Comparison of ENCODE assay signal across 15 cellular contexts in the genomic region with DNA sequence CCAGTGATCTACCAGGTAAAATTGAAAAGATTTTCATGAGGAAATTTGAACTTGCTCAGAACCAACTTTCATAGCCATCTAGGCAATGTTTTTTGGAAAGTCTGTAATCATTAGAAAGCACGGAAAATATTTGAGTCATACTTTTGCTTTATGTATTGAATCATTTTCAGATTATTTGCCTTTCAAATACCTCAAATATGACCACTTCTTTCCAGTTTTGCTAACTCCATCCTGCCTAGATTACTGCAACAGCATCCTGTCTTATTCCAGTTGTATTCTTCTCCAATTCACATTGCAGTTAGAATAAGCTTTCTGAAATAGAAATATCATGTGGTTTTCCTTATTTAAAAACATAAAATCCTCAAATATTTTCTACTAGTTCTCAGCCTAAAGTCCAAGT.
"Had no signal": no experiment of that assay in that cellular context is flagged by ENCODE, and none has a peak within 500 bp of the region (broad histone marks: within the 10 kb centered on the region; RNA-seq: fewer than 3 reads in every experiment).

No MANE protein-coding gene starts in this region.

- H3K27me3 ChIP-seq: gastrocnemius medialis, pancreas, stomach, uterus had no signal

- H3K27ac ChIP-seq: gastrocnemius medialis, pancreas, skin epidermis, stomach, uterus had no signal

- ATAC-seq: activated CD8-positive, alpha-beta memory T cell treated with anti-CD3 and anti-CD28 coated beads, Interleukin-2, amount 10 ng/mL, durations not matched to agents 7 days and 5 days; activated T-cell treated with anti-CD3 and anti-CD28 coated beads, Interleukin-2, amount 50 U/mL, for 4 hours; effector memory CD8-positive, alpha-beta T cell; gastrocnemius medialis; left ventricle myocardium superior; pancreas had no signal

- H3K9me3 ChIP-seq: pancreas had no signal

- H3K4me1 ChIP-seq: gastrocnemius medialis, pancreas, stomach, uterus had no signal

- DNase-seq: activated CD4-positive, alpha-beta T cell treated with anti-CD3 and anti-CD28 coated beads, Interleukin-2, amount 50 U/mL, for 48 hours; activated CD4-positive, CD25-positive, alpha-beta regulatory T cell treated with anti-CD3 and anti-CD28 coated beads, Interleukin-2, amount 50 U/mL, for 72 hours; activated CD8-positive, alpha-beta memory T cell treated with anti-CD3 and anti-CD28 coated beads, Interleukin-2, amount 10 ng/mL, durations not matched to agents 7 days and 5 days; activated gamma-delta T cell; activated T-cell treated with anti-CD3 and anti-CD28 coated beads, Interleukin-2, amount 50 U/mL, for 4 hours; anterior cingulate cortex; caudate nucleus; effector memory CD8-positive, alpha-beta T cell; gastrocnemius medialis; left ventricle myocardium superior; pancreas; stomach; T-helper 9 cell; uterus had no signal

- H3K4me3 ChIP-seq: gastrocnemius medialis, pancreas, skin epidermis, stomach, uterus had no signal

- H3K36me3 ChIP-seq: gastrocnemius medialis, pancreas, stomach, uterus had no signal
